In genomic region chr16:17945080-17945601, GRCh38 we compare ENCODE assay signal across 24 cellular contexts.
"Had no signal": no experiment of that assay in that cellular context is flagged by ENCODE, and none has a peak within 500 bp of the region (broad histone marks: within the 10 kb centered on the region; RNA-seq: fewer than 3 reads in every experiment).

No MANE protein-coding gene starts in this region.

- H3K4me2 ChIP-seq: neural progenitor cell had no signal

- H3K9me3 ChIP-seq: adrenal gland, left ventricle myocardium inferior, right atrium auricular region, spleen, tibial nerve had no signal

- FAIRE-seq: endothelial cell of umbilical vein, islet of Langerhans had no signal

- H3K27ac ChIP-seq: adrenal gland, cardiac muscle cell, coronary artery, foreskin keratinocyte, left ventricle myocardium inferior, neural progenitor cell, parathyroid adenoma, right atrium auricular region, spleen, tibial nerve, VCaP had no signal

- ATAC-seq: foreskin keratinocyte, natural killer cell had no signal

- DNase-seq: activated CD4-positive, alpha-beta T cell treated with anti-CD3 and anti-CD28 coated beads for 4 hours; activated CD4-positive, alpha-beta T cell treated with anti-CD3 and anti-CD28 coated beads, Interleukin-2, amount 50 U/mL, for 4 hours; activated effector memory CD4-positive, alpha-beta T cell treated with anti-CD3 and anti-CD28 coated beads, Interleukin-2, amount 50 U/mL, for 16 hours; activated naive CD4-positive, alpha-beta T cell treated with anti-CD3 and anti-CD28 coated beads for 36 hours; activated naive CD8-positive, alpha-beta T cell treated with anti-CD3 and anti-CD28 coated beads for 36 hours; adrenal gland; aorta; cerebellar nuclear complex; foreskin keratinocyte; left ventricle myocardium inferior; natural killer cell; occipital lobe; spleen; stimulated activated naive CD4-positive, alpha-beta T cell had no signal

- H3K36me3 ChIP-seq: adrenal gland, cardiac muscle cell, left ventricle myocardium inferior, neural progenitor cell, right atrium auricular region, spleen, tibial nerve had no signal

- H3K4me3 ChIP-seq: adrenal gland, cardiac muscle cell, coronary artery, left ventricle myocardium inferior, lung, neural progenitor cell, right atrium auricular region, spleen, tibial nerve had no signal

- H3K4me1 ChIP-seq: foreskin keratinocyte, left ventricle myocardium inferior, parathyroid adenoma, right atrium auricular region had no signal

- H3K27me3 ChIP-seq: adrenal gland, cardiac muscle cell, foreskin keratinocyte, neural progenitor cell, right atrium auricular region, tibial nerve had no signal
